In the genomic region with DNA sequence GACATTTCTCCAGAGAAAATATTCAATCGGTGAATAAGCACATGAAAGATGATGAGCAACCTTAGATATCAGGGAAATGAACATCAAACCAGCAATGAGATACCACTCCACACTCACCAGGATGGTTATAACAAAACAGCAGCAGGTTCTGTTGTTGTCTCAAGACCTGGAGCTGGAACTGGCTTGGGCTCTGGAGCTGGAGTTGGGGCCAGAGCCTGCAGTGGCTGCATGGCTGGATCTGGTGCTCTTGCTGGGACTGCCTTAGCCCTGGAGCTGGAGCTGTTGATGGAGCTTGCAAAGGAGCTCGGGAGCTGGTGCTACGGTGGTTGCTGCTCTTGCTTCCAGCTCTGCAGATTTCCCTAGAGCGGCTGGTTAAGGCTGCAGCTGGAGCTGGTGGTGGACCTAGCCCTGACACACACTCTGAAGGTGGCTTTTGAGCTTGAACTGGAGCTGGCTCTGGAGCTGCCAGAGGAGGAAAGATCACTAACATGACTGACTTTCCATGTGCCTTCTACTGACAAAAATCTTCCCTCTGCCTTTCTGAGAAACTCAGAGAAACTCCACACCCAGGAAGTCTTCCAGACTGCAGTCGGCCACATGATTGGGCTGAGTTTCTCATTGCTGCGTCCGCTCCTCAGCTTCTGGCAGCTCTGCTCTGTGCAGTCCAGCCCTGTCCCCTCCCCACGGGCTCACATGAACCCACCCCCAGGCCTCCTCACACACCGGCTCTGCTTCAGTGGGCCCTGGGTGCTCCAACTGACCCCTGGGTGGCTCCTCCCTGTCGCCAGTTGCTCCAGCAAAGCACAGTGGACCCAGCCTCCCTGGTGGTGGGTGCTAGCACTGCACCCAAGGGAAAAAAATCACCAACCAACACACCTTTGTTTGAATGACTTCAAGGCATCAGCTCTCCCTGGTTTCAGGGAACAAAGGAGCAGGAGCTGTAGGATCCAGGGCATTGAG, we compare ENCODE assay signal across 8 cellular contexts.
A peak's percentile ranks its signal among the peaks of the same experiment; 100 is the strongest.
DNase-seq lines count a peak whose midpoint lies in the region; ATAC-seq, FAIRE-seq and TF ChIP-seq lines count a peak whose summit lies in the region.

No MANE protein-coding gene starts in this region.

- no peaks in the 10 kb centered on the region for H3K4me1 Mint-ChIP-seq in progenitor cell of endocrine pancreas (ENCODE audit: low read depth)

- POLR2A ChIA-PET in A673 (lab: Charles Lee; ENCODE audit: low non-redundant PET): no interaction called here

- H3K4me3 ChIP-seq in A673 (ENCODE audit: low read depth, low read length, poor library complexity, severe bottlenecking) (no peak overlapping the region), aorta (ENCODE audit: low read length in 2 of 2) (no peak overlapping the region)

- H3K27me3 ChIP-seq in A673 (replicated peaks; ENCODE audit: insufficient read depth, low read depth, low read length, poor library complexity) (no peaks in the 10 kb centered on the region), aorta (ENCODE audit: control insufficient read depth in 1 of 2, insufficient read depth in 2 of 2, low read length in 1 of 2) (no peaks in the 10 kb centered on the region)

- intact Hi-C loops in A673 (cut with micrococcal nuclease; ENCODE audit: unreplicated experiment) (no loop called here), aorta (cut with DNase I) (no loop called here)

- H3K27ac Mint-ChIP-seq in progenitor cell of endocrine pancreas: peak overlapping the region; percentile 49

- ATAC-seq in aorta (ENCODE audit: low FRiP score): no peak

- TF ChIP-seq CTCF in A673 (conservative IDR thresholded peaks at IDR 0.05; ENCODE audit: low read depth, low read length): peak; percentile 45
- peak; percentile 60 for TF ChIP-seq CTCF in GM12872 (IDR thresholded peaks at IDR 0.05; ENCODE audit: insufficient read depth, low read depth, low read length)
- TF ChIP-seq CTCF in progenitor cell of endocrine pancreas (IDR thresholded peaks at IDR 0.05; ENCODE audit: unreplicated experiment): peak; percentile 67

- H3K9me3 Mint-ChIP-seq in progenitor cell of endocrine pancreas (ENCODE audit: low read depth): no peaks in the 10 kb centered on the region

- no peaks in the 10 kb centered on the region for H3K4me1 ChIP-seq in A673 (ENCODE audit: insufficient read depth, low read length, poor library complexity, severe bottlenecking)
- H3K4me1 ChIP-seq in aorta (ENCODE audit: control insufficient read depth in 1 of 2, insufficient read depth in 2 of 2, low read length in 2 of 2): no peaks in the 10 kb centered on the region

- no peak for FAIRE-seq in HTR-8/SVneo (lab: Jason Lieb, UNC)

- CTCF ChIA-PET in A673 (lab: Charles Lee): no interaction called here

- H3K36me3 ChIP-seq in A673 (ENCODE audit: insufficient read depth, low read length, poor library complexity, severe bottlenecking) (no peaks in the 10 kb centered on the region), aorta (ENCODE audit: control insufficient read depth in 1 of 2, insufficient read depth in 2 of 2, low read length in 1 of 2) (no peaks in the 10 kb centered on the region)

- H3K36me3 Mint-ChIP-seq in progenitor cell of endocrine pancreas (ENCODE audit: insufficient read depth): no peaks in the 10 kb centered on the region

- 53 to 58% methylated on average over 10 of the region's 10 CpGs for WGBS in aorta, 2 donors

- DNase-seq in A673 (ENCODE audit: low spot score) (peak; percentile 15), HTR-8/SVneo (ENCODE audit: insufficient read length, low spot score) (peak; percentile 29), cerebellum (ENCODE audit: low spot score) (peak; percentile 1), progenitor cell of endocrine pancreas (ENCODE audit: low spot score, unreplicated experiment) (peak; percentile 26), aorta (no peak), NCI-H2029 (lab: John Stamatoyannopoulos, UW) (no peak)
- no peak for DNase-seq in stimulated activated CD4-positive, alpha-beta T cell treated with anti-CD3 and anti-CD28 coated beads, Interleukin-4, amount 100 ng/mL, for 24 hours

- no TSS peak for BruUV-seq in A673 (replicated peaks; lab: Mats Ljungman, UMichigan)

- peaks cover 34% of the 10 kb centered on the region for H3K27me3 Mint-ChIP-seq in progenitor cell of endocrine pancreas

- H3K4me3 Mint-ChIP-seq in progenitor cell of endocrine pancreas (ENCODE audit: low read depth): no peak overlapping the region

- no peaks in the 10 kb centered on the region for H3K9me3 ChIP-seq in A673 (ENCODE audit: low read depth, low read length, poor library complexity, severe bottlenecking)
- H3K9me3 ChIP-seq in aorta (ENCODE audit: control insufficient read depth, low read length): no peaks in the 10 kb centered on the region

- H3K27ac ChIP-seq in A673 (ENCODE audit: low read depth, low read length, poor library complexity, severe bottlenecking) (no peak overlapping the region), aorta (ENCODE audit: low read depth in 1 of 2, low read length in 2 of 2) (no peak overlapping the region)

Comparison
In these comparisons a context has a peak if more than half of its experiments do, and no peak if none do; other contexts are left out.
1. DNase-seq: peak in A673 (single experiment), HTR-8/SVneo (single experiment), cerebellum (single experiment) and progenitor cell of endocrine pancreas (single experiment); none in aorta (0 of 2), NCI-H2029 (single experiment) and stimulated activated CD4-positive, alpha-beta T cell treated with anti-CD3 and anti-CD28 coated beads, Interleukin-4, amount 100 ng/mL, for 24 hours (single experiment).
2. Peak in every context shown above with its lines, with median percentiles within 50 percentile points of each other: CTCF ChIP-seq.